ENCODE assay signal across 36 cellular contexts in genomic region chr19:34222386-34222785, GRCh38.
"Had no signal": no experiment of that assay in that cellular context is flagged by ENCODE, and none has a peak within 500 bp of the region (broad histone marks: within the 10 kb centered on the region; RNA-seq: fewer than 3 reads in every experiment).

No MANE protein-coding gene starts in this region.

- DNase-seq: activated CD4-positive, alpha-beta T cell treated with anti-CD3 and anti-CD28 coated beads for 1 hour; activated CD4-positive, alpha-beta T cell treated with anti-CD3 and anti-CD28 coated beads for 36 hours; activated CD4-positive, alpha-beta T cell treated with anti-CD3 and anti-CD28 coated beads for 48 hours; activated CD4-positive, alpha-beta T cell treated with anti-CD3 and anti-CD28 coated beads, Interleukin-2, amount 10 ng/mL, durations not matched to agents 7 days and 5 days; activated CD4-positive, alpha-beta T cell treated with anti-CD3 and anti-CD28 coated beads, Interleukin-2, amount 50 U/mL, for 48 hours; activated CD4-positive, CD25-positive, alpha-beta regulatory T cell; activated CD8-positive, alpha-beta memory T cell treated with anti-CD3 and anti-CD28 coated beads, Interleukin-2, amount 50 U/mL, for 4 hours; activated CD8-positive, alpha-beta T cell treated with anti-CD3 and anti-CD28 coated beads for 36 hours; activated effector memory CD4-positive, alpha-beta T cell treated with anti-CD3 and anti-CD28 coated beads, Interleukin-2, amount 50 U/mL, for 16 hours; activated gamma-delta T cell treated with Interleukin-2 at 50 U/mL for 16 hours; activated naive CD4-positive, alpha-beta T cell; activated naive CD4-positive, alpha-beta T cell treated with anti-CD3 and anti-CD28 coated beads for 36 hours; activated naive CD4-positive, alpha-beta T cell treated with anti-CD3 and anti-CD28 coated beads, Interleukin-2, amount 50 U/mL, for 16 hours; activated naive CD8-positive, alpha-beta T cell treated with anti-CD3 and anti-CD28 coated beads for 36 hours; activated T-cell treated with anti-CD3 and anti-CD28 coated beads for 4 hours; activated T-cell treated with anti-CD3 and anti-CD28 coated beads, Interleukin-2, amount 50 U/mL, for 1 hour; activated T-cell treated with anti-CD3 and anti-CD28 coated beads, Interleukin-2, amount 50 U/mL, for 4 hours; activated T-cell treated with anti-CD3 and anti-CD28 coated beads, Interleukin-2, amount 50 U/mL, for 72 hours; adrenal gland; amniotic stem cell; aorta; body of pancreas; brain microvascular endothelial cell; central memory CD4-positive, alpha-beta T cell; cerebellar nuclear complex; T-cell; T-helper 2 cell; T-helper 9 cell; WERI-Rb-1 had no signal

- H3K9me3 ChIP-seq: adrenal gland, body of pancreas, breast epithelium had no signal

- H3K4me1 ChIP-seq: breast epithelium had no signal

- H3K9me3 Mint-ChIP-seq: activated CD4-positive, alpha-beta T cell treated with anti-CD3 and anti-CD28 coated beads, Interleukin-2, amount 10 ng/mL, durations not matched to agents 7 days and 5 days; activated CD8-positive, alpha-beta T cell treated with anti-CD3 and anti-CD28 coated beads for 36 hours; activated naive CD4-positive, alpha-beta T cell treated with anti-CD3 and anti-CD28 coated beads for 36 hours; activated naive CD4-positive, alpha-beta T cell treated with anti-CD3 and anti-CD28 coated beads, Interleukin-2, amount 50 U/mL, for 72 hours; activated naive CD8-positive, alpha-beta T cell treated with anti-CD3 and anti-CD28 coated beads for 36 hours; activated T-cell treated with anti-CD3 and anti-CD28 coated beads, Interleukin-2, amount 50 U/mL, for 4 hours; activated T-cell treated with anti-CD3 and anti-CD28 coated beads, Interleukin-2, amount 50 U/mL, for 72 hours; activated T-helper 1 cell treated with anti-CD3 and anti-CD28 coated beads, Interleukin-12 subunit alpha, Interleukin-12 subunit beta, Interleukin-2, Interleukin-4 antibody, amounts not matched to agents 30 ng/mL and 10 ng/mL and 1 ng/mL, durations not matched to agents 14 hours and 24 hours and 36 hours; activated T-helper 17 cell treated with anti-CD3 and anti-CD28 coated beads, Interleukin-2, amount 50 U/mL, for 72 hours; T-cell; T-helper 2 cell treated with Interferon-gamma antibody and Interleukin-4, amounts not matched to agents 5 μg/mL and 100 μg/mL, for 36 hours; WTC11 had no signal

- H3K27me3 Mint-ChIP-seq: activated CD4-positive, alpha-beta T cell treated with anti-CD3 and anti-CD28 coated beads for 36 hours; activated CD4-positive, alpha-beta T cell treated with anti-CD3 and anti-CD28 coated beads, Interleukin-2, amount 10 ng/mL, durations not matched to agents 7 days and 5 days; activated CD8-positive, alpha-beta T cell treated with anti-CD3 and anti-CD28 coated beads for 36 hours; activated naive CD8-positive, alpha-beta T cell treated with anti-CD3 and anti-CD28 coated beads for 36 hours; activated T-helper 17 cell treated with anti-CD3 and anti-CD28 coated beads, Interleukin-2, amount 50 U/mL, for 72 hours; T-cell had no signal

- H3K4me3 ChIP-seq: adrenal gland, body of pancreas, breast epithelium had no signal

- H3K27me3 ChIP-seq: adrenal gland, body of pancreas, brain microvascular endothelial cell, breast epithelium had no signal

- ATAC-seq: activated CD4-positive, alpha-beta T cell treated with anti-CD3 and anti-CD28 coated beads for 36 hours; activated CD4-positive, CD25-positive, alpha-beta regulatory T cell treated with anti-CD3 and anti-CD28 coated beads, Interleukin-2, amount 50 U/mL, for 24 hours; activated CD8-positive, alpha-beta T cell treated with anti-CD3 and anti-CD28 coated beads for 36 hours; activated naive CD4-positive, alpha-beta T cell treated with anti-CD3 and anti-CD28 coated beads, Interleukin-2, amount 50 U/mL, for 72 hours; activated T-cell treated with anti-CD3 and anti-CD28 coated beads, Interleukin-2, amount 50 U/mL, for 4 hours; activated T-cell treated with anti-CD3 and anti-CD28 coated beads, Interleukin-2, amount 50 U/mL, for 72 hours; activated T-helper 17 cell treated with anti-CD3 and anti-CD28 coated beads, Interleukin-2, amount 50 U/mL, for 72 hours; body of pancreas; T-cell; WTC11 had no signal

- H3K27ac ChIP-seq: adrenal gland, body of pancreas, brain microvascular endothelial cell, breast epithelium, WERI-Rb-1 had no signal

- H3K27ac Mint-ChIP-seq: activated CD4-positive, alpha-beta T cell treated with anti-CD3 and anti-CD28 coated beads for 36 hours; activated CD4-positive, alpha-beta T cell treated with anti-CD3 and anti-CD28 coated beads, Interleukin-2, amount 10 ng/mL, durations not matched to agents 7 days and 5 days; activated CD8-positive, alpha-beta T cell treated with anti-CD3 and anti-CD28 coated beads for 36 hours; activated naive CD4-positive, alpha-beta T cell treated with anti-CD3 and anti-CD28 coated beads for 36 hours; activated naive CD8-positive, alpha-beta T cell treated with anti-CD3 and anti-CD28 coated beads for 36 hours; activated T-cell treated with anti-CD3 and anti-CD28 coated beads, Interleukin-2, amount 50 U/mL, for 72 hours; activated T-helper 1 cell treated with anti-CD3 and anti-CD28 coated beads, Interleukin-12 subunit alpha, Interleukin-12 subunit beta, Interleukin-2, Interleukin-4 antibody, amounts not matched to agents 30 ng/mL and 10 ng/mL and 1 ng/mL, durations not matched to agents 14 hours and 24 hours and 36 hours; activated T-helper 17 cell treated with anti-CD3 and anti-CD28 coated beads, Interleukin-2, amount 50 U/mL, for 72 hours; T-helper 2 cell treated with Interferon-gamma antibody and Interleukin-4, amounts not matched to agents 5 μg/mL and 100 μg/mL, for 36 hours had no signal

- H3K4me3 Mint-ChIP-seq: activated CD4-positive, alpha-beta T cell treated with anti-CD3 and anti-CD28 coated beads for 36 hours; activated CD4-positive, alpha-beta T cell treated with anti-CD3 and anti-CD28 coated beads, Interleukin-2, amount 10 ng/mL, durations not matched to agents 7 days and 5 days; activated CD8-positive, alpha-beta T cell treated with anti-CD3 and anti-CD28 coated beads for 36 hours; activated naive CD4-positive, alpha-beta T cell treated with anti-CD3 and anti-CD28 coated beads for 36 hours; activated naive CD8-positive, alpha-beta T cell treated with anti-CD3 and anti-CD28 coated beads for 36 hours; activated T-cell treated with anti-CD3 and anti-CD28 coated beads, Interleukin-2, amount 50 U/mL, for 4 hours; activated T-cell treated with anti-CD3 and anti-CD28 coated beads, Interleukin-2, amount 50 U/mL, for 72 hours; activated T-helper 1 cell treated with anti-CD3 and anti-CD28 coated beads, Interleukin-12 subunit alpha, Interleukin-12 subunit beta, Interleukin-2, Interleukin-4 antibody, amounts not matched to agents 30 ng/mL and 10 ng/mL and 1 ng/mL, durations not matched to agents 14 hours and 24 hours and 36 hours; activated T-helper 17 cell treated with anti-CD3 and anti-CD28 coated beads, Interleukin-2, amount 50 U/mL, for 72 hours; T-cell; T-helper 2 cell treated with Interferon-gamma antibody and Interleukin-4, amounts not matched to agents 5 μg/mL and 100 μg/mL, for 36 hours; WTC11 had no signal
